ENCODE assay signal across 8 cellular contexts in genomic region chr11:90134420-90135003, GRCh38. TPM values are rescaled to one million over a fixed set of nuclear protein-coding genes. Genes with fewer than 3 reads are reported as not detected.
DNase-seq lines count a peak whose midpoint lies in the region; ATAC-seq and TF ChIP-seq lines count a peak whose summit lies in the region.

NAALAD2 (plus strand) TSS chr11:90134663; CDS start chr11:90134759, 96 bp downstream.

- peak within 1 kb of the TSS; percentile 47 for H2BK5ac ChIP-seq in neuronal stem cell (ENCODE audit: low read length)

- DNase-seq in breast epithelium (ENCODE audit: low spot score in 2 of 2) (no peak), MCF 10A (ENCODE audit: unreplicated experiment) (no peak), glutamatergic neuron (peak; percentile 64), neuronal stem cell (ENCODE audit: low spot score) (peak; percentile 70), Kasumi-1 (lab: John Stamatoyannopoulos, UW) (no peak)
- no peak for DNase-seq in activated CD8-positive, alpha-beta T cell treated with anti-CD3 and anti-CD28 coated beads, Interleukin-2, amount 10 ng/mL, durations not matched to agents 7 days and 5 days

- no peak for TF ChIP-seq POLR2A in breast epithelium (IDR thresholded peaks at IDR 0.05)

- no TSS peak for BruUV-seq in MCF 10A (replicated peaks; lab: Mats Ljungman, UMichigan)

- CTCF ChIA-PET in MCF 10A (lab: Yijun Ruan, JAX) = interaction anchor here (0.7 kb wide), 1 partner anchor 301 kb away, joined by 3 read pairs; no protein-coding TSS in a partner anchor
- CTCF ChIA-PET in activated CD8-positive, alpha-beta T cell treated with anti-CD3 and anti-CD28 coated beads, Interleukin-2, amount 10 ng/mL, durations not matched to agents 7 days and 5 days (lab: Charles Lee) = interaction anchor here (0.6 kb wide), 1 partner anchor 9 kb away, joined by 3 read pairs; no protein-coding TSS in a partner anchor

- no peak within 1 kb of the TSS for H3K27ac Mint-ChIP-seq in MCF 10A (ENCODE audit: low read depth, unreplicated experiment)
- no peak within 1 kb of the TSS for H3K27ac Mint-ChIP-seq in activated CD8-positive, alpha-beta T cell treated with anti-CD3 and anti-CD28 coated beads, Interleukin-2, amount 10 ng/mL, durations not matched to agents 7 days and 5 days
- peak within 1 kb of the TSS; percentile 34 for H3K27ac Mint-ChIP-seq in glutamatergic neuron (ENCODE audit: unreplicated experiment)

- H3K4me1 Mint-ChIP-seq in MCF 10A (ENCODE audit: insufficient read depth, unreplicated experiment) (no peaks in the 10 kb centered on the region), glutamatergic neuron (ENCODE audit: low read depth, unreplicated experiment) (peaks cover 7% of the 10 kb centered on the region)
- peaks cover 13% of the 10 kb centered on the region for H3K4me1 Mint-ChIP-seq in activated CD8-positive, alpha-beta T cell treated with anti-CD3 and anti-CD28 coated beads, Interleukin-2, amount 10 ng/mL, durations not matched to agents 7 days and 5 days (ENCODE audit: low read depth)

- no peak within 1 kb of the TSS for H3K4ac ChIP-seq in neuronal stem cell (ENCODE audit: low read length)

- no peak within 1 kb of the TSS for H4K8ac ChIP-seq in neuronal stem cell (ENCODE audit: low read depth, low read length)

- H3K27me3 Mint-ChIP-seq in MCF 10A (ENCODE audit: insufficient read depth, unreplicated experiment) (peaks cover 92% of the 10 kb centered on the region), glutamatergic neuron (ENCODE audit: unreplicated experiment) (peaks cover 2% of the 10 kb centered on the region)
- H3K27me3 Mint-ChIP-seq in activated CD8-positive, alpha-beta T cell treated with anti-CD3 and anti-CD28 coated beads, Interleukin-2, amount 10 ng/mL, durations not matched to agents 7 days and 5 days (ENCODE audit: low read depth) = peaks cover 38% of the 10 kb centered on the region

- no peak within 1 kb of the TSS for H2BK12ac ChIP-seq in neuronal stem cell (ENCODE audit: low read length)

- H2BK15ac ChIP-seq in neuronal stem cell (ENCODE audit: low read length) = no peak within 1 kb of the TSS

- H3K9ac ChIP-seq in neuronal stem cell (ENCODE audit: low read depth, low read length, poor library complexity) = no peak within 1 kb of the TSS

- H3K4me3 Mint-ChIP-seq in MCF 10A (ENCODE audit: unreplicated experiment) = no peak within 1 kb of the TSS
- H3K4me3 Mint-ChIP-seq in activated CD8-positive, alpha-beta T cell treated with anti-CD3 and anti-CD28 coated beads, Interleukin-2, amount 10 ng/mL, durations not matched to agents 7 days and 5 days = peak within 1 kb of the TSS; percentile 59
- peak within 1 kb of the TSS; percentile 90 for H3K4me3 Mint-ChIP-seq in glutamatergic neuron (ENCODE audit: unreplicated experiment)

- H3K27ac ChIP-seq in breast epithelium = peak within 1 kb of the TSS in 1 of 2 donors; percentile 56
- peak within 1 kb of the TSS; percentile 87 for H3K27ac ChIP-seq in neuronal stem cell (replicated peaks; ENCODE audit: low read length)

- H2BK120ac ChIP-seq in neuronal stem cell (ENCODE audit: low read depth, low read length) = no peak within 1 kb of the TSS

- H2AK5ac ChIP-seq in neuronal stem cell (ENCODE audit: low read depth, low read length) = no peak within 1 kb of the TSS

- no CpG with 5 or more reads among the region's 26 CpGs for WGBS in neuronal stem cell (ENCODE audit: extremely low coverage in 2 of 2, insufficient read length in 2 of 2, insufficient replicate concordance in 1 of 2), 2 donors

- TF ChIP-seq CTCF in breast epithelium (IDR thresholded peaks at IDR 0.05) = no peak
- TF ChIP-seq CTCF in MCF 10A (IDR thresholded peaks at IDR 0.05; ENCODE audit: unreplicated experiment) = no peak
- no peak for TF ChIP-seq CTCF in glutamatergic neuron (IDR thresholded peaks at IDR 0.05; ENCODE audit: partially characterized antibody, unreplicated experiment)

- ATAC-seq in HG03196 (IDR thresholded peaks at IDR 0.05; ENCODE audit: unreplicated experiment) = peak; percentile 98
- ATAC-seq in activated CD8-positive, alpha-beta T cell treated with anti-CD3 and anti-CD28 coated beads, Interleukin-2, amount 10 ng/mL, durations not matched to agents 7 days and 5 days = peak; percentile 44
- ATAC-seq in GM21360 (IDR thresholded peaks at IDR 0.05; ENCODE audit: unreplicated experiment) = no peak

- H2AFZ ChIP-seq in neuronal stem cell (ENCODE audit: low read length) = peak within 1 kb of the TSS; percentile 94

- H3K14ac ChIP-seq in neuronal stem cell (ENCODE audit: low read length) = no peak within 1 kb of the TSS

- no peaks in the 10 kb centered on the region for H3K36me3 Mint-ChIP-seq in MCF 10A (ENCODE audit: insufficient read depth, unreplicated experiment)
- no peaks in the 10 kb centered on the region for H3K36me3 Mint-ChIP-seq in activated CD8-positive, alpha-beta T cell treated with anti-CD3 and anti-CD28 coated beads, Interleukin-2, amount 10 ng/mL, durations not matched to agents 7 days and 5 days (ENCODE audit: low read depth)
- no peaks in the 10 kb centered on the region for H3K36me3 Mint-ChIP-seq in glutamatergic neuron (ENCODE audit: unreplicated experiment)

- POLR2A ChIA-PET in MCF 10A (lab: Yijun Ruan, JAX) = no interaction called here
- POLR2A ChIA-PET in activated CD8-positive, alpha-beta T cell treated with anti-CD3 and anti-CD28 coated beads, Interleukin-2, amount 10 ng/mL, durations not matched to agents 7 days and 5 days (lab: Charles Lee) = no interaction called here

- H3K23ac ChIP-seq in neuronal stem cell (ENCODE audit: low read depth, low read length, poor library complexity) = no peak within 1 kb of the TSS

- H3K36me3 ChIP-seq in breast epithelium (no peaks in the 10 kb centered on the region), neuronal stem cell (replicated peaks in 1 of 2; ENCODE audit: control insufficient read depth in 2 of 2, insufficient read depth in 2 of 2, low read length in 2 of 2) (no peaks in the 10 kb centered on the region)

- H3K9me3 Mint-ChIP-seq in MCF 10A (ENCODE audit: unreplicated experiment) = no peaks in the 10 kb centered on the region
- H3K9me3 Mint-ChIP-seq in activated CD8-positive, alpha-beta T cell treated with anti-CD3 and anti-CD28 coated beads, Interleukin-2, amount 10 ng/mL, durations not matched to agents 7 days and 5 days (ENCODE audit: insufficient read depth) = no peaks in the 10 kb centered on the region
- no peaks in the 10 kb centered on the region for H3K9me3 Mint-ChIP-seq in glutamatergic neuron (ENCODE audit: unreplicated experiment)

- peak within 1 kb of the TSS; percentile 48 to 71 (median 52) for H3K4me3 ChIP-seq in breast epithelium
- peak within 1 kb of the TSS; percentile 54 to 93 for H3K4me3 ChIP-seq in neuronal stem cell (ENCODE audit: low read length in 2 of 2)

- no peaks in the 10 kb centered on the region for H3K79me1 ChIP-seq in neuronal stem cell (ENCODE audit: low read depth, low read length)

- H3K4me1 ChIP-seq in breast epithelium (no peaks in the 10 kb centered on the region), neuronal stem cell (ENCODE audit: control insufficient read depth in 2 of 2, insufficient read depth in 1 of 2, low read depth in 1 of 2, low read length in 2 of 2) (peaks cover 3 to 6% of the 10 kb centered on the region in 2 donors)

- H3K9me3 ChIP-seq in breast epithelium (no peaks in the 10 kb centered on the region), neuronal stem cell (replicated peaks in 1 of 2; ENCODE audit: control insufficient read depth in 2 of 2, insufficient read depth in 1 of 2, low read depth in 1 of 2, low read length in 2 of 2) (no peaks in the 10 kb centered on the region)

- peak within 1 kb of the TSS; percentile 94 for H3K18ac ChIP-seq in neuronal stem cell (ENCODE audit: low read length)

- H3K27me3 ChIP-seq in breast epithelium = peaks cover 0 to 15% of the 10 kb centered on the region in 2 donors
- peaks cover 0 to 6% (median 0%) of the 10 kb centered on the region in 3 experiments for H3K27me3 ChIP-seq in neuronal stem cell (ENCODE audit: control insufficient read depth in 3 of 3, insufficient read depth in 3 of 3, low read depth in 1 of 3, low read length in 3 of 3)

- intact Hi-C loops in breast epithelium (cut with DNase I; ENCODE audit: low total_unique reads) (no loop called here), MCF 10A (cut with micrococcal nuclease) (no loop called here)

- no peak within 1 kb of the TSS for H4K91ac ChIP-seq in neuronal stem cell (ENCODE audit: low read depth, low read length, poor library complexity)

- peak within 1 kb of the TSS; percentile 66 for H3K4me2 ChIP-seq in neuronal stem cell (ENCODE audit: insufficient read depth, low read length, poor library complexity, severe bottlenecking)

RNA-seq across cellular contexts. Expression of gene NAALAD2, which starts in this region (rescaled TPM):
- total RNA-seq in breast epithelium (1 to 10 TPM in 2 of 3 donors, under 1 TPM in 1; 0.98 to 3.8 (median 1.8) TPM), MCF 10A (2022) (not detected in 2 replicates), glutamatergic neuron (ENCODE audit: unreplicated experiment) (7.2 TPM)
- not detected for total RNA-seq in activated CD8-positive, alpha-beta T cell treated with anti-CD3 and anti-CD28 coated beads, Interleukin-2, amount 10 ng/mL, durations not matched to agents 7 days and 5 days
- 21.0 TPM for polyA plus RNA-seq in neuronal stem cell (2013, experiment 1 of 2)
- 22.1 TPM for polyA plus RNA-seq in neuronal stem cell (2013, experiment 2 of 2)

Comparison
In these comparisons a context has a peak if more than half of its experiments do, and no peak if none do; other contexts are left out.
1. Peak in ATAC-seq in activated CD8-positive, alpha-beta T cell treated with anti-CD3 and anti-CD28 coated beads, Interleukin-2, amount 10 ng/mL, durations not matched to agents 7 days and 5 days; RNA of the gene not detected or under 1 TPM.
2. DNase-seq: peak in glutamatergic neuron (single experiment) and neuronal stem cell (single experiment); none in breast epithelium (0 of 2), MCF 10A (single experiment), activated CD8-positive, alpha-beta T cell treated with anti-CD3 and anti-CD28 coated beads, Interleukin-2, amount 10 ng/mL, durations not matched to agents 7 days and 5 days (single experiment) and Kasumi-1 (0 of 2).